In the genomic region with DNA sequence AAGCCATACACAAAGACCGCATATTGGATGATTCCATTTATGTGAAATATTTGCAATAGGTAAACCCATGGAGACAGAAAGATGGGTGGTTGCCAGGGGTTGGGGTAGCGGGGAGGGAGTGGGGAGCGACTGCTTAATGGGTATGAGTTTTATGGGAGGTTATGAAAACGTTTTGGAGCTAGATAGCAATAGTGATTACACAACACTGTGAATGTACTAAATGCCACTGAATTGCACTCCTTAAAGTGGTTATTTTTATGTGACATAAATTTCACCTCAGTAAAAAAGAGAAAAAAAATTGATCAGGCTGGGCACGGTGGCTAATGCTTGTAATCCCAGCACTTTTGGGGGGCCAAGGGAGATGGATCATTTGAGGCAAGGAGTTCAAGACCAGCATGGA, we compare ENCODE assay signal across 3 cellular contexts.
TF ChIP-seq lines count a peak whose summit lies in the region.

No MANE protein-coding gene starts in this region.

TF ChIP-seq in GM23338, 12 proteins besides CTCF, POLR2A, EP300 and RAD21 (continues in another document):
- TF ChIP-seq CREB1 (CRISPR knock-in tag; IDR thresholded peaks at IDR 0.05; ENCODE audit: low read depth) (no peak), ZNF462 (CRISPR knock-in tag; IDR thresholded peaks at IDR 0.05) (no peak)
- TF ChIP-seq, protein P1, sequence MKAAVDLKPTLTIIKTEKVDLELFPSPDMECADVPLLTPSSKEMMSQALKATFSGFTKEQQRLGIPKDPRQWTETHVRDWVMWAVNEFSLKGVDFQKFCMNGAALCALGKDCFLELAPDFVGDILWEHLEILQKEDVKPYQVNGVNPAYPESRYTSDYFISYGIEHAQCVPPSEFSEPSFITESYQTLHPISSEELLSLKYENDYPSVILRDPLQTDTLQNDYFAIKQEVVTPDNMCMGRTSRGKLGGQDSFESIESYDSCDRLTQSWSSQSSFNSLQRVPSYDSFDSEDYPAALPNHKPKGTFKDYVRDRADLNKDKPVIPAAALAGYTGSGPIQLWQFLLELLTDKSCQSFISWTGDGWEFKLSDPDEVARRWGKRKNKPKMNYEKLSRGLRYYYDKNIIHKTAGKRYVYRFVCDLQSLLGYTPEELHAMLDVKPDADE (IDR thresholded peaks at IDR 0.05): no peak

TF ChIP-seq in HEK293, 187 proteins besides CTCF, POLR2A, EP300 and RAD21 (continues in another document):
- TF ChIP-seq, protein P2, sequence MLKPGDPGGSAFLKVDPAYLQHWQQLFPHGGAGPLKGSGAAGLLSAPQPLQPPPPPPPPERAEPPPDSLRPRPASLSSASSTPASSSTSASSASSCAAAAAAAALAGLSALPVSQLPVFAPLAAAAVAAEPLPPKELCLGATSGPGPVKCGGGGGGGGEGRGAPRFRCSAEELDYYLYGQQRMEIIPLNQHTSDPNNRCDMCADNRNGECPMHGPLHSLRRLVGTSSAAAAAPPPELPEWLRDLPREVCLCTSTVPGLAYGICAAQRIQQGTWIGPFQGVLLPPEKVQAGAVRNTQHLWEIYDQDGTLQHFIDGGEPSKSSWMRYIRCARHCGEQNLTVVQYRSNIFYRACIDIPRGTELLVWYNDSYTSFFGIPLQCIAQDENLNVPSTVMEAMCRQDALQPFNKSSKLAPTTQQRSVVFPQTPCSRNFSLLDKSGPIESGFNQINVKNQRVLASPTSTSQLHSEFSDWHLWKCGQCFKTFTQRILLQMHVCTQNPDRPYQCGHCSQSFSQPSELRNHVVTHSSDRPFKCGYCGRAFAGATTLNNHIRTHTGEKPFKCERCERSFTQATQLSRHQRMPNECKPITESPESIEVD (tag by site-specific recombination; IDR thresholded peaks at IDR 0.05): peak; percentile 77
- TF ChIP-seq HOXD13 (CRISPR knock-in tag; IDR thresholded peaks at IDR 0.05; ENCODE audit: borderline replicate concordance): no peak
- no peak for TF ChIP-seq ZNF521 (tag by site-specific recombination; IDR thresholded peaks at IDR 0.05)
- peak; percentile 61; the same call in 1 of the 2 replicates for TF ChIP-seq ZBTB44 (tag by site-specific recombination; IDR thresholded peaks at IDR 0.05)
- peak; percentile 76 for TF ChIP-seq OSR2 (tag by site-specific recombination; IDR thresholded peaks at IDR 0.05)
- TF ChIP-seq ZNF398 (tag by site-specific recombination; IDR thresholded peaks at IDR 0.05): peak; percentile 67
- TF ChIP-seq INSM2 (tag by site-specific recombination; IDR thresholded peaks at IDR 0.05): no peak
- no peak for TF ChIP-seq IKZF3 (tag by site-specific recombination; IDR thresholded peaks at IDR 0.05)
- 0 out of 2 replicates have a peak, but pooled peaks have one; percentile 27 for TF ChIP-seq OVOL3 (tag by site-specific recombination; IDR thresholded peaks at IDR 0.05)
- TF ChIP-seq, protein P3, sequence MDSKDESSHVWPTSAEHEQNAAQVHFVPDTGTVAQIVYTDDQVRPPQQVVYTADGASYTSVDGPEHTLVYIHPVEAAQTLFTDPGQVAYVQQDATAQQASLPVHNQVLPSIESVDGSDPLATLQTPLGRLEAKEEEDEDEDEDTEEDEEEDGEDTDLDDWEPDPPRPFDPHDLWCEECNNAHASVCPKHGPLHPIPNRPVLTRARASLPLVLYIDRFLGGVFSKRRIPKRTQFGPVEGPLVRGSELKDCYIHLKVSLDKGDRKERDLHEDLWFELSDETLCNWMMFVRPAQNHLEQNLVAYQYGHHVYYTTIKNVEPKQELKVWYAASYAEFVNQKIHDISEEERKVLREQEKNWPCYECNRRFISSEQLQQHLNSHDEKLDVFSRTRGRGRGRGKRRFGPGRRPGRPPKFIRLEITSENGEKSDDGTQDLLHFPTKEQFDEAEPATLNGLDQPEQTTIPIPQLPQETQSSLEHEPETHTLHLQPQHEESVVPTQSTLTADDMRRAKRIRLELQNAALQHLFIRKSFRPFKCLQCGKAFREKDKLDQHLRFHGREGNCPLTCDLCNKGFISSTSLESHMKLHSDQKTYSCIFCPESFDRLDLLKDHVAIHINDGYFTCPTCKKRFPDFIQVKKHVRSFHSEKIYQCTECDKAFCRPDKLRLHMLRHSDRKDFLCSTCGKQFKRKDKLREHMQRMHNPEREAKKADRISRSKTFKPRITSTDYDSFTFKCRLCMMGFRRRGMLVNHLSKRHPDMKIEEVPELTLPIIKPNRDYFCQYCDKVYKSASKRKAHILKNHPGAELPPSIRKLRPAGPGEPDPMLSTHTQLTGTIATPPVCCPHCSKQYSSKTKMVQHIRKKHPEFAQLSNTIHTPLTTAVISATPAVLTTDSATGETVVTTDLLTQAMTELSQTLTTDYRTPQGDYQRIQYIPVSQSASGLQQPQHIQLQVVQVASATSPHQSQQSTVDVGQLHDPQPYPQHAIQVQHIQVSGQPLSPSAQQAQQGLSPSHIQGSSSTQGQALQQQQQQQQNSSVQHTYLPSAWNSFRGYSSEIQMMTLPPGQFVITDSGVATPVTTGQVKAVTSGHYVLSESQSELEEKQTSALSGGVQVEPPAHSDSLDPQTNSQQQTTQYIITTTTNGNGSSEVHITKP (tag by site-specific recombination; IDR thresholded peaks at IDR 0.05): peak; percentile 66; the same call in 1 of the 2 replicates
- no peak for TF ChIP-seq ZNF174 (tag by site-specific recombination; IDR thresholded peaks at IDR 0.05)

TF ChIP-seq in K562, 482 proteins besides CTCF, POLR2A, EP300 and RAD21:
- TF ChIP-seq CEBPB (tag; IDR thresholded peaks at IDR 0.05) (0 out of 2 replicates have a peak, but pooled peaks have one; percentile 16), CAMTA2 (CRISPR knock-in tag; conservative IDR thresholded peaks at IDR 0.05) (no peak)
TF ChIP-seq in K562: peak in this region for 1.
